1 cellular context compared by ENCODE assay signal in genomic region chr3:194507571-194507970, GRCh38.
TF ChIP-seq lines count a peak whose summit lies in the region.

No MANE protein-coding gene starts in this region.

TF ChIP-seq in HepG2, 621 proteins besides CTCF, POLR2A, EP300 and RAD21:
- TF ChIP-seq BRCA1 (CRISPR knock-in tag; IDR thresholded peaks at IDR 0.05) (no peak), CCDC6 (CRISPR knock-in tag; IDR thresholded peaks at IDR 0.05) (no peak), MNT (IDR thresholded peaks at IDR 0.05) (peak; percentile 79)
